In genomic region chr9:137056739-137057407, GRCh38 we compare ENCODE assay signal across 1 cellular context.
TF ChIP-seq lines count a peak whose summit lies in the region.

No MANE protein-coding gene starts in this region.

TF ChIP-seq in HEK293, 187 proteins besides CTCF, POLR2A, EP300 and RAD21 (continued from another document):
- TF ChIP-seq, protein P1, sequence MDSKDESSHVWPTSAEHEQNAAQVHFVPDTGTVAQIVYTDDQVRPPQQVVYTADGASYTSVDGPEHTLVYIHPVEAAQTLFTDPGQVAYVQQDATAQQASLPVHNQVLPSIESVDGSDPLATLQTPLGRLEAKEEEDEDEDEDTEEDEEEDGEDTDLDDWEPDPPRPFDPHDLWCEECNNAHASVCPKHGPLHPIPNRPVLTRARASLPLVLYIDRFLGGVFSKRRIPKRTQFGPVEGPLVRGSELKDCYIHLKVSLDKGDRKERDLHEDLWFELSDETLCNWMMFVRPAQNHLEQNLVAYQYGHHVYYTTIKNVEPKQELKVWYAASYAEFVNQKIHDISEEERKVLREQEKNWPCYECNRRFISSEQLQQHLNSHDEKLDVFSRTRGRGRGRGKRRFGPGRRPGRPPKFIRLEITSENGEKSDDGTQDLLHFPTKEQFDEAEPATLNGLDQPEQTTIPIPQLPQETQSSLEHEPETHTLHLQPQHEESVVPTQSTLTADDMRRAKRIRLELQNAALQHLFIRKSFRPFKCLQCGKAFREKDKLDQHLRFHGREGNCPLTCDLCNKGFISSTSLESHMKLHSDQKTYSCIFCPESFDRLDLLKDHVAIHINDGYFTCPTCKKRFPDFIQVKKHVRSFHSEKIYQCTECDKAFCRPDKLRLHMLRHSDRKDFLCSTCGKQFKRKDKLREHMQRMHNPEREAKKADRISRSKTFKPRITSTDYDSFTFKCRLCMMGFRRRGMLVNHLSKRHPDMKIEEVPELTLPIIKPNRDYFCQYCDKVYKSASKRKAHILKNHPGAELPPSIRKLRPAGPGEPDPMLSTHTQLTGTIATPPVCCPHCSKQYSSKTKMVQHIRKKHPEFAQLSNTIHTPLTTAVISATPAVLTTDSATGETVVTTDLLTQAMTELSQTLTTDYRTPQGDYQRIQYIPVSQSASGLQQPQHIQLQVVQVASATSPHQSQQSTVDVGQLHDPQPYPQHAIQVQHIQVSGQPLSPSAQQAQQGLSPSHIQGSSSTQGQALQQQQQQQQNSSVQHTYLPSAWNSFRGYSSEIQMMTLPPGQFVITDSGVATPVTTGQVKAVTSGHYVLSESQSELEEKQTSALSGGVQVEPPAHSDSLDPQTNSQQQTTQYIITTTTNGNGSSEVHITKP (tag by site-specific recombination; IDR thresholded peaks at IDR 0.05), result 0 out of 2 replicates have a peak, but pooled peaks have one; percentile 1
- no peak for TF ChIP-seq ZNF394 (tag by site-specific recombination; IDR thresholded peaks at IDR 0.05; ENCODE audit: borderline replicate concordance)
- no peak for TF ChIP-seq GFI1B (tag by site-specific recombination; IDR thresholded peaks at IDR 0.05)
- no peak for TF ChIP-seq ZNF704 (tag by site-specific recombination; IDR thresholded peaks at IDR 0.05)
- TF ChIP-seq ZNF600 (tag by site-specific recombination; IDR thresholded peaks at IDR 0.05), result peak; percentile 79
